Comparison of ENCODE assay signal across 10 cellular contexts in genomic region chr15:78987891-78988360, GRCh38. TPM values are rescaled to one million over a fixed set of nuclear protein-coding genes. Genes with fewer than 3 reads are reported as not detected.
DNase-seq lines count a peak whose midpoint lies in the region; ATAC-seq, FAIRE-seq and TF ChIP-seq lines count a peak whose summit lies in the region.
"Had no signal": no experiment of that assay in that cellular context is flagged by ENCODE, and none has a peak within 500 bp of the region (broad histone marks: within the 10 kb centered on the region; RNA-seq: fewer than 3 reads in every experiment).

No MANE protein-coding gene starts in this region.

- H2BK12ac ChIP-seq in mesenchymal stem cell (ENCODE audit: low read length in 2 of 2): peak overlapping the region; percentile 93 to 100

- peak overlapping the region; percentile 85 to 100 for H3K18ac ChIP-seq in mesenchymal stem cell (ENCODE audit: low read depth in 1 of 2, low read length in 2 of 2)

- H2BK120ac ChIP-seq in mesenchymal stem cell (ENCODE audit: low read depth, low read length): peak overlapping the region; percentile 91

- H3K79me1 ChIP-seq in mesenchymal stem cell (replicated peaks; ENCODE audit: low read length, poor library complexity, severe bottlenecking): no peaks in the 10 kb centered on the region

- peak overlapping the region; percentile 90 for H4K8ac ChIP-seq in mesenchymal stem cell (ENCODE audit: low read length)

- intact Hi-C loops in Right ventricle myocardium inferior (cut with DNase I) (no loop called here), left cardiac atrium (cut with DNase I) (no loop called here), colonic mucosa (cut with DNase I) (no loop called here), mucosa of descending colon (cut with DNase I, micrococcal nuclease) (no loop called here)

- no peak overlapping the region for H2AFZ ChIP-seq in mesenchymal stem cell (ENCODE audit: low read depth, low read length)

- H3K4me3 ChIP-seq in colonic mucosa (no peak overlapping the region), mesenchymal stem cell (ENCODE audit: insufficient read depth in 1 of 2, low read depth in 1 of 2, low read length in 2 of 2) (no peak overlapping the region), mucosa of descending colon (no peak overlapping the region)

- H2BK15ac ChIP-seq in mesenchymal stem cell (ENCODE audit: low read depth, poor library complexity, severe bottlenecking): peak overlapping the region; percentile 15

- H3K4me2 ChIP-seq in mesenchymal stem cell (ENCODE audit: low read length, poor library complexity, severe bottlenecking): no peak overlapping the region

- H2AK5ac ChIP-seq in mesenchymal stem cell (ENCODE audit: low read length, severe bottlenecking): peak overlapping the region; percentile 95

- H3K9ac ChIP-seq in colonic mucosa (ENCODE audit: low read depth in 2 of 2, low read length in 2 of 2): no peak overlapping the region
- peak overlapping the region; percentile 62 for H3K9ac ChIP-seq in mesenchymal stem cell (ENCODE audit: low read length)

- H3K27me3 ChIP-seq in colonic mucosa: no peaks in the 10 kb centered on the region
- H3K27me3 ChIP-seq in mesenchymal stem cell (ENCODE audit: control insufficient read depth in 1 of 2, insufficient read depth in 1 of 2, low read length in 2 of 2): no peaks in the 10 kb centered on the region

- peak overlapping the region; percentile 54 to 100 for H3K4ac ChIP-seq in mesenchymal stem cell (ENCODE audit: low read depth in 1 of 2, low read length in 2 of 2)

- H3K14ac ChIP-seq in mesenchymal stem cell (ENCODE audit: low read length in 2 of 2): peak overlapping the region in 1 of 2 experiments; percentile 80

- TF ChIP-seq CTCF in colonic mucosa (IDR thresholded peaks at IDR 0.05) (no peak), mucosa of descending colon (IDR thresholded peaks at IDR 0.05) (no peak)

- no peaks in the 10 kb centered on the region for H3K4me1 ChIP-seq in colonic mucosa
- H3K4me1 ChIP-seq in mesenchymal stem cell (ENCODE audit: control insufficient read depth, insufficient read depth, low read depth, low read length): peaks cover 27% of the 10 kb centered on the region
- H3K4me1 ChIP-seq in mucosa of descending colon (ENCODE audit: low read depth): no peaks in the 10 kb centered on the region

- H3K27ac ChIP-seq in colonic mucosa (peak overlapping the region; percentile 56), mesenchymal stem cell (ENCODE audit: low read length, poor library complexity, severe bottlenecking) (peak overlapping the region; percentile 89)

- ATAC-seq in Right ventricle myocardium inferior (no peak), left cardiac atrium (no peak), mucosa of descending colon (no peak)

- H3K36me3 ChIP-seq in colonic mucosa (no peaks in the 10 kb centered on the region), mesenchymal stem cell (ENCODE audit: control insufficient read depth in 1 of 2, insufficient read depth in 2 of 2, low read depth in 1 of 2, low read length in 2 of 2) (no peaks in the 10 kb centered on the region), mucosa of descending colon (ENCODE audit: low read depth) (no peaks in the 10 kb centered on the region)

- DNase-seq in Right ventricle myocardium inferior (ENCODE audit: missing footprints) (peak; percentile 22), left cardiac atrium (no peak), colonic mucosa (no peak), mesenchymal stem cell (no peak), urothelium cell line (ENCODE audit: low spot score) (no peak), mucosa of descending colon (no peak), NCI-H146 treated with DMSO at 0.1 percent for 48 hours (lab: John Stamatoyannopoulos, UW; ENCODE audit: unreplicated experiment) (no peak), GM19240 (ENCODE audit: insufficient read length, low spot score) (no peak)
- DNase-seq: NCI-H1694 treated with DMSO at 0.1 percent for 48 hours, SHP77 had no signal

- peak overlapping the region in 1 of 2 experiments; percentile 57 for H3K23ac ChIP-seq in mesenchymal stem cell (ENCODE audit: low read length in 2 of 2)

- FAIRE-seq in urothelium cell line (lab: Jason Lieb, UNC): peak; percentile 58

- H4K91ac ChIP-seq in mesenchymal stem cell (ENCODE audit: low read length): peak overlapping the region; percentile 94

- WGBS in mesenchymal stem cell: 97% methylated on average over 6 of the region's 6 CpGs

- H2BK5ac ChIP-seq in mesenchymal stem cell (ENCODE audit: low read depth, low read length, poor library complexity, severe bottlenecking): peak overlapping the region; percentile 45

- H3K9me3 ChIP-seq in colonic mucosa (no peaks in the 10 kb centered on the region), mesenchymal stem cell (ENCODE audit: control insufficient read depth, low read length) (no peaks in the 10 kb centered on the region), mucosa of descending colon (no peaks in the 10 kb centered on the region)

RNA-seq across cellular contexts. Expression of gene CTSH, which starts 43.1 kb away (rescaled TPM):
- 67.8 TPM for total RNA-seq in Right ventricle myocardium inferior
- 10 to 100 TPM; 41.6 to 74.3 TPM for total RNA-seq in left cardiac atrium
- 10 to 100 TPM; 34.4 to 58.5 TPM for total RNA-seq in colonic mucosa
- polyA plus RNA-seq in mesenchymal stem cell (2013, experiment 1 of 2): 28.4 TPM
- 29.4 TPM for polyA plus RNA-seq in mesenchymal stem cell (2013, experiment 2 of 2)
- 10 to 100 TPM; 29.6 to 57.4 (median 53.8) TPM for total RNA-seq in mucosa of descending colon
